In genomic region chr2:86105969-86106945, GRCh38 we compare ENCODE assay signal across 8 cellular contexts. TPM values are rescaled to one million over a fixed set of nuclear protein-coding genes. Genes with fewer than 3 reads are reported as not detected.
DNase-seq lines count a peak whose midpoint lies in the region; ATAC-seq and TF ChIP-seq lines count a peak whose summit lies in the region.

Gene PTCD3 (plus strand): TSS chr2:86106235. CDS start chr2:86106248, 13 bp downstream.

- H3K9me3 Mint-ChIP-seq in naive B cell, result no peaks in the 10 kb centered on the region
- H3K9me3 Mint-ChIP-seq in stimulated activated naive B cell treated with anti-CD40 and anti-IgM and Interleukin-4, amounts not matched to agents 10 μg/mL and 1 μg/mL and 100 μg/mL, for 72 hours, result no peaks in the 10 kb centered on the region

- no peaks in the 10 kb centered on the region for H3K27me3 Mint-ChIP-seq in naive B cell
- no peaks in the 10 kb centered on the region for H3K27me3 Mint-ChIP-seq in stimulated activated naive B cell treated with anti-CD40 and anti-IgM and Interleukin-4, amounts not matched to agents 10 μg/mL and 1 μg/mL and 100 μg/mL, for 72 hours

- H3K36me3 ChIP-seq in DOHH2 (ENCODE audit: control insufficient read depth, low read length) (peaks cover 82% of the 10 kb centered on the region), GM23248 (ENCODE audit: low read depth) (peaks cover 27% of the 10 kb centered on the region)

- peak within 1 kb of the TSS; percentile 89 to 98 (median 93) for H3K4me3 Mint-ChIP-seq in naive B cell
- H3K4me3 Mint-ChIP-seq in stimulated activated naive B cell treated with anti-CD40 and anti-IgM and Interleukin-4, amounts not matched to agents 10 μg/mL and 1 μg/mL and 100 μg/mL, for 72 hours, result peak within 1 kb of the TSS; percentile 94 to 96

- DNase-seq in GM23248, result peak; percentile 99
- peak; percentile 93 for DNase-seq in LHCN-M2 (ENCODE audit: low read depth)
- DNase-seq in RPMI8226, result peak; percentile 96
- peak; percentile 85 to 86 for DNase-seq in activated T-helper 1 cell treated with anti-CD3 and anti-CD28 coated beads, Interleukin-2, amount 50 U/mL, for 16 hours (ENCODE audit: low read depth in 1 of 2, low spot score in 1 of 2)
- peak; percentile 96 for DNase-seq in fibroblast of gingiva (ENCODE audit: low read depth)
- DNase-seq in naive B cell, result peak; percentile 92
- peak; percentile 90 for DNase-seq in stimulated activated naive B cell treated with anti-CD40 and anti-IgM and Interleukin-4, amounts not matched to agents 10 μg/mL and 1 μg/mL and 100 μg/mL, for 72 hours

- 1 to 2% methylated on average over 44 of the region's 44 CpGs for WGBS in GM23248 (ENCODE audit: low coverage in 1 of 2, low lambda C conversion rate in 2 of 2, missing lambda C conversion rate in 2 of 2), 2 experiments

- peak within 1 kb of the TSS; percentile 97 to 100 (median 98) for H3K27ac Mint-ChIP-seq in naive B cell
- H3K27ac Mint-ChIP-seq in stimulated activated naive B cell treated with anti-CD40 and anti-IgM and Interleukin-4, amounts not matched to agents 10 μg/mL and 1 μg/mL and 100 μg/mL, for 72 hours, result peak within 1 kb of the TSS; percentile 100

- H3K27ac ChIP-seq in DOHH2 (ENCODE audit: low read depth, low read length) (peak within 1 kb of the TSS; percentile 63), GM23248 (peak within 1 kb of the TSS; percentile 70)

- H3K9me3 ChIP-seq in DOHH2 (ENCODE audit: control insufficient read depth, insufficient read depth, low read length) (no peaks in the 10 kb centered on the region), GM23248 (ENCODE audit: low read depth) (no peaks in the 10 kb centered on the region)

- H3K4me2 ChIP-seq in DOHH2 (ENCODE audit: low read length) (peak within 1 kb of the TSS; percentile 88), GM23248 (ENCODE audit: unreplicated experiment) (peak within 1 kb of the TSS; percentile 97)

- H3K79me2 ChIP-seq in DOHH2 (ENCODE audit: control insufficient read depth, low read length) (peaks cover 97% of the 10 kb centered on the region), GM23248 (ENCODE audit: insufficient read depth) (peaks cover 94% of the 10 kb centered on the region)

- peaks cover 11 to 26% of the 10 kb centered on the region in 2 donors for H3K36me3 Mint-ChIP-seq in naive B cell
- peaks cover 36 to 44% of the 10 kb centered on the region in 2 donors for H3K36me3 Mint-ChIP-seq in stimulated activated naive B cell treated with anti-CD40 and anti-IgM and Interleukin-4, amounts not matched to agents 10 μg/mL and 1 μg/mL and 100 μg/mL, for 72 hours

- H3K9me2 ChIP-seq in DOHH2 (replicated peaks; ENCODE audit: control insufficient read depth, low read length) (no peaks in the 10 kb centered on the region), GM23248 (ENCODE audit: insufficient read depth) (no peaks in the 10 kb centered on the region)

- no peaks in the 10 kb centered on the region; the same call in 1 of the 2 replicates for H3F3A ChIP-seq in DOHH2 (ENCODE audit: control insufficient read depth, insufficient read depth)
- no peaks in the 10 kb centered on the region for H3F3A ChIP-seq in GM23248 (ENCODE audit: insufficient read depth)

- peak within 1 kb of the TSS; percentile 86 for H2AFZ ChIP-seq in GM23248

- peaks cover 37% of the 10 kb centered on the region for H3K4me1 ChIP-seq in DOHH2 (ENCODE audit: control insufficient read depth, low read length)
- H3K4me1 ChIP-seq in GM23248 (ENCODE audit: insufficient read depth), result peaks cover 17% of the 10 kb centered on the region

- TF ChIP-seq CTCF in DOHH2 (IDR thresholded peaks at IDR 0.05; ENCODE audit: low read depth, low read length, poor library complexity, severe bottlenecking), result no peak

- peak; percentile 91 to 92 for ATAC-seq in naive B cell (ENCODE audit: low read depth in 2 of 2)
- peak; percentile 93 to 94 for ATAC-seq in stimulated activated naive B cell treated with anti-CD40 and anti-IgM and Interleukin-4, amounts not matched to agents 10 μg/mL and 1 μg/mL and 100 μg/mL, for 72 hours (replicated peaks)

- in situ Hi-C loops in GM23248 (cut with MboI), result no loop called here

- H4K20me1 ChIP-seq in DOHH2 (ENCODE audit: control insufficient read depth, insufficient read depth, low read depth, low read length) (peaks cover 37% of the 10 kb centered on the region), GM23248 (ENCODE audit: insufficient read depth) (no peaks in the 10 kb centered on the region)

- peak within 1 kb of the TSS; percentile 89 for H3K9ac ChIP-seq in GM23248

- H3K4me3 ChIP-seq in DOHH2 (ENCODE audit: low read length), result peak within 1 kb of the TSS; percentile 95
- H3K4me3 ChIP-seq in GM23248, result peak within 1 kb of the TSS; percentile 88

- H3K27me3 ChIP-seq in DOHH2 (ENCODE audit: control insufficient read depth, low read length), result no peaks in the 10 kb centered on the region
- no peaks in the 10 kb centered on the region for H3K27me3 ChIP-seq in GM23248 (replicated peaks; ENCODE audit: insufficient read depth)

- peaks cover 54 to 63% (median 56%) of the 10 kb centered on the region in 3 donors for H3K4me1 Mint-ChIP-seq in naive B cell
- peaks cover 31 to 45% of the 10 kb centered on the region in 2 donors for H3K4me1 Mint-ChIP-seq in stimulated activated naive B cell treated with anti-CD40 and anti-IgM and Interleukin-4, amounts not matched to agents 10 μg/mL and 1 μg/mL and 100 μg/mL, for 72 hours

RNA-seq across cellular contexts. Expression of gene PTCD3, which starts in this region (rescaled TPM):
- total RNA-seq in GM23248 (2014; rRNA removed; shearing (Covaris generic)), result 62.6 and 65.4 TPM in 2 replicates
- polyA plus RNA-seq in GM23248 (2016; fragmentation: Nextera tagmentation; extraction: Ambion mirVana) (59.3 and 63.5 TPM in 2 replicates), naive B cell (ENCODE audit: low read depth in 6 of 6) (10 to 100 TPM; 28.8 to 51.9 (median 42.5) TPM)
- total RNA-seq in LHCN-M2 (2014; rRNA removed), result 86.1 and 100 TPM in 2 replicates
- polyA plus RNA-seq in LHCN-M2 (2012), result 15.4 TPM

Comparison
In these comparisons a context has a peak if more than half of its experiments do, and no peak if none do; other contexts are left out.
1. Peak in every context shown above with its lines: DNase-seq, ATAC-seq, H3K4me3 ChIP-seq and H3K27ac ChIP-seq.